8 cellular contexts compared by ENCODE assay signal in genomic region chr3:72847282-72847681, GRCh38. TPM values are rescaled to one million over a fixed set of nuclear protein-coding genes. Genes with fewer than 3 reads are reported as not detected.
A peak's percentile ranks its signal among the peaks of the same experiment; 100 is the strongest.
DNase-seq lines count a peak whose midpoint lies in the region; ATAC-seq and TF ChIP-seq lines count a peak whose summit lies in the region.

No MANE protein-coding gene starts in this region.

- no peak for ATAC-seq in GM18909 (IDR thresholded peaks at IDR 0.05; ENCODE audit: poor library complexity, unreplicated experiment)
- no peak for ATAC-seq in HG03469 (IDR thresholded peaks at IDR 0.05; ENCODE audit: unreplicated experiment)
- ATAC-seq in HG02763 (IDR thresholded peaks at IDR 0.05; ENCODE audit: unreplicated experiment) = no peak

- H3K36me3 ChIP-seq in right atrium auricular region (no peaks in the 10 kb centered on the region), mesenchymal stem cell (ENCODE audit: control insufficient read depth in 1 of 2, insufficient read depth in 2 of 2, low read depth in 1 of 2, low read length in 2 of 2) (peaks cover 0 to 2% of the 10 kb centered on the region in 2 experiments)

- no peaks in the 10 kb centered on the region for H3K9me3 ChIP-seq in right atrium auricular region
- H3K9me3 ChIP-seq in mesenchymal stem cell (ENCODE audit: control insufficient read depth, low read length) = no peaks in the 10 kb centered on the region

- H3K27me3 ChIP-seq in right atrium auricular region (no peaks in the 10 kb centered on the region), mesenchymal stem cell (ENCODE audit: control insufficient read depth in 1 of 2, insufficient read depth in 1 of 2, low read length in 2 of 2) (no peaks in the 10 kb centered on the region)

- H3K4me1 ChIP-seq in right atrium auricular region (peaks cover 0 to 22% of the 10 kb centered on the region in 2 donors), mesenchymal stem cell (ENCODE audit: control insufficient read depth, insufficient read depth, low read depth, low read length) (peaks cover 3% of the 10 kb centered on the region)

- no peak for TF ChIP-seq CTCF in right atrium auricular region (IDR thresholded peaks at IDR 0.05)
- TF ChIP-seq CTCF in astrocyte of the spinal cord (IDR thresholded peaks at IDR 0.05; ENCODE audit: low read depth, low read length) = no peak

- H3K4me2 ChIP-seq in mesenchymal stem cell (ENCODE audit: low read length, poor library complexity, severe bottlenecking) = peak overlapping the region; percentile 94

- peak overlapping the region in 1 of 2 experiments; percentile 48 for H3K23ac ChIP-seq in mesenchymal stem cell (ENCODE audit: low read length in 2 of 2)

- H2AFZ ChIP-seq in mesenchymal stem cell (ENCODE audit: low read depth, low read length) = peak overlapping the region; percentile 19

- H3K27ac ChIP-seq in right atrium auricular region (peak overlapping the region; percentile 81 to 84), mesenchymal stem cell (ENCODE audit: low read length, poor library complexity, severe bottlenecking) (no peak overlapping the region)

- 20% methylated on average over 6 of the region's 6 CpGs for whole genome bisulfite sequencing in mesenchymal stem cell

- no peak overlapping the region for H2BK5ac ChIP-seq in mesenchymal stem cell (ENCODE audit: low read depth, low read length, poor library complexity, severe bottlenecking)

- H2BK15ac ChIP-seq in mesenchymal stem cell (ENCODE audit: low read depth, poor library complexity, severe bottlenecking) = no peak overlapping the region

- H2BK120ac ChIP-seq in mesenchymal stem cell (ENCODE audit: low read depth, low read length) = no peak overlapping the region

- no peak overlapping the region for H3K4ac ChIP-seq in mesenchymal stem cell (ENCODE audit: low read depth in 1 of 2, low read length in 2 of 2)

- no peak overlapping the region for H3K18ac ChIP-seq in mesenchymal stem cell (ENCODE audit: low read depth in 1 of 2, low read length in 2 of 2)

- no peak for DNase-seq in right atrium auricular region (ENCODE audit: low spot score)
- DNase-seq in cardiac septum (ENCODE audit: low spot score) = no peak
- no peak for DNase-seq in astrocyte of the spinal cord (ENCODE audit: low read depth, low spot score)
- no peak for DNase-seq in mesenchymal stem cell
- DNase-seq in amygdala (lab: John Stamatoyannopoulos, UW) = no peak

- peaks cover 4% of the 10 kb centered on the region for H3K79me1 ChIP-seq in mesenchymal stem cell (replicated peaks; ENCODE audit: low read length, poor library complexity, severe bottlenecking)

- no peak overlapping the region for H4K8ac ChIP-seq in mesenchymal stem cell (ENCODE audit: low read length)

- intact Hi-C loops in cardiac septum (cut with DNase I) = loop anchor here (5.0 to 10.0 kb wide), 3 partner anchors 40 to 208 kb away; partner anchors contain the start of genes GXYLT2 and PPP4R2

- in situ Hi-C loops in astrocyte of the spinal cord (cut with HindIII; ENCODE audit: low sequenced_read_pairs) = no loop called here

- peak overlapping the region; percentile 83 to 86 for H3K4me3 ChIP-seq in right atrium auricular region
- peak overlapping the region; percentile 98 for H3K4me3 ChIP-seq in astrocyte of the spinal cord (ENCODE audit: low read depth, low read length)
- H3K4me3 ChIP-seq in mesenchymal stem cell (ENCODE audit: insufficient read depth in 1 of 2, low read depth in 1 of 2, low read length in 2 of 2) = peak overlapping the region; percentile 86 to 100

- H3K9ac ChIP-seq in mesenchymal stem cell (ENCODE audit: low read length) = peak overlapping the region; percentile 92

- no peak overlapping the region for H4K91ac ChIP-seq in mesenchymal stem cell (ENCODE audit: low read length)

- no peak overlapping the region for H2AK5ac ChIP-seq in mesenchymal stem cell (ENCODE audit: low read length, severe bottlenecking)

- H2BK12ac ChIP-seq in mesenchymal stem cell (ENCODE audit: low read length in 2 of 2) = no peak overlapping the region

- H3K14ac ChIP-seq in mesenchymal stem cell (ENCODE audit: low read length in 2 of 2) = no peak overlapping the region

RNA-seq across cellular contexts. Expression of gene SHQ1, which starts 1.0 kb away (rescaled TPM):
- total RNA-seq in right atrium auricular region (10 to 100 TPM; 16.5 to 19.5 TPM), cardiac septum (11.1 TPM)
- 8.9 TPM for polyA plus RNA-seq in mesenchymal stem cell (2013, experiment 1 of 2)
- polyA plus RNA-seq in mesenchymal stem cell (2013, experiment 2 of 2) = 8.9 TPM

RNA-seq across cellular contexts. Expression of gene GXYLT2, which starts 40.6 kb away (rescaled TPM):
- total RNA-seq in right atrium auricular region = 10 to 100 TPM; 31.7 to 37.3 TPM
- total RNA-seq in cardiac septum = 14.6 TPM
- polyA plus RNA-seq in mesenchymal stem cell (2013, experiment 1 of 2) = 9.0 TPM
- polyA plus RNA-seq in mesenchymal stem cell (2013, experiment 2 of 2) = 9.1 TPM
